8 cellular contexts compared by ENCODE assay signal in genomic region chr17:61837175-61838051, GRCh38. TPM values are rescaled to one million over a fixed set of nuclear protein-coding genes. Genes with fewer than 3 reads are reported as not detected.
DNase-seq lines count a peak whose midpoint lies in the region; ATAC-seq and TF ChIP-seq lines count a peak whose summit lies in the region.

No MANE protein-coding gene starts in this region.

- no peak overlapping the region for H3K4me3 Mint-ChIP-seq in activated CD4-positive, alpha-beta T cell treated with anti-CD3 and anti-CD28 coated beads for 36 hours

- no peak for ATAC-seq in activated CD4-positive, alpha-beta T cell treated with anti-CD3 and anti-CD28 coated beads for 36 hours
- no peak for ATAC-seq in HG02610 (IDR thresholded peaks at IDR 0.05; ENCODE audit: unreplicated experiment)

- TF ChIP-seq CTCF in AG09309 (IDR thresholded peaks at IDR 0.05; ENCODE audit: control insufficient read depth, insufficient read depth, low read depth, low read length, missing control alignments), result peak; percentile 81
- peak; percentile 74 for TF ChIP-seq CTCF in GM13977 (IDR thresholded peaks at IDR 0.05; ENCODE audit: extremely low read depth, insufficient read depth, missing control alignments)

- POLR2A ChIA-PET in activated CD4-positive, alpha-beta T cell treated with anti-CD3 and anti-CD28 coated beads for 36 hours (lab: Charles Lee), result no interaction called here

- no peaks in the 10 kb centered on the region for H3K36me3 ChIP-seq in effector memory CD4-positive, alpha-beta T cell (ENCODE audit: control insufficient read depth, insufficient read depth, low read length)

- no peaks in the 10 kb centered on the region for H3K4me1 ChIP-seq in effector memory CD4-positive, alpha-beta T cell (ENCODE audit: control insufficient read depth, insufficient read depth, low read length, poor library complexity, severe bottlenecking)

- no peaks in the 10 kb centered on the region for H3K9me3 Mint-ChIP-seq in activated CD4-positive, alpha-beta T cell treated with anti-CD3 and anti-CD28 coated beads for 36 hours (ENCODE audit: low read depth)

- CTCF ChIA-PET in activated CD4-positive, alpha-beta T cell treated with anti-CD3 and anti-CD28 coated beads for 36 hours (lab: Charles Lee), result interaction anchor here (0.8 to 1.9 kb wide), 11 partner anchors 23 to 314 kb away, joined by 3 to 10 read pairs (median 4); no protein-coding TSS in a partner anchor

- H3K27ac ChIP-seq in effector memory CD4-positive, alpha-beta T cell (ENCODE audit: insufficient read depth, low read length, poor library complexity, severe bottlenecking), result no peak overlapping the region

- no peak overlapping the region for H3K4me3 ChIP-seq in AG09309 (ENCODE audit: control insufficient read depth, low read depth, low read length)
- no peak overlapping the region for H3K4me3 ChIP-seq in effector memory CD4-positive, alpha-beta T cell (ENCODE audit: insufficient read depth, low read depth, low read length, poor library complexity, severe bottlenecking)

- no peaks in the 10 kb centered on the region for H3K27me3 Mint-ChIP-seq in activated CD4-positive, alpha-beta T cell treated with anti-CD3 and anti-CD28 coated beads for 36 hours

- H3K27me3 ChIP-seq in effector memory CD4-positive, alpha-beta T cell (replicated peaks; ENCODE audit: control insufficient read depth, insufficient read depth, low read length, poor library complexity, severe bottlenecking), result no peaks in the 10 kb centered on the region

- H3K9me3 ChIP-seq in effector memory CD4-positive, alpha-beta T cell (ENCODE audit: control insufficient read depth, low read length), result no peaks in the 10 kb centered on the region

- in situ Hi-C loops in GM13977 (cut with MboI; ENCODE audit: low pct_unique_long_range_greater_than_20kb, low sequenced_read_pairs, unreplicated experiment), result loop anchor here (5.0 to 25.0 kb wide), 2 partner anchors 195 to 425 kb away; no protein-coding TSS in a partner anchor

- H3K36me3 Mint-ChIP-seq in activated CD4-positive, alpha-beta T cell treated with anti-CD3 and anti-CD28 coated beads for 36 hours (ENCODE audit: low read depth), result peaks cover 2% of the 10 kb centered on the region

- DNase-seq in AG09309 (ENCODE audit: low read depth) (peak; percentile 33), GM13977 (ENCODE audit: low spot score) (peak; percentile 33), NCI-H2171 treated with DMSO at 0.1 percent for 48 hours (lab: John Stamatoyannopoulos, UW) (peak; percentile 51), midbrain (lab: John Stamatoyannopoulos, UW) (peak; percentile 2)
- peak; percentile 72 for DNase-seq in activated CD4-positive, alpha-beta T cell treated with anti-CD3 and anti-CD28 coated beads for 36 hours
- peak; percentile 9 to 31 (median 20) for DNase-seq in effector memory CD4-positive, alpha-beta T cell
- DNase-seq in stimulated activated naive CD4-positive, alpha-beta T cell treated with Interleukin-2 at 50 U/mL for 16 hours (lab: John Stamatoyannopoulos, UW), result peak; percentile 30

- no peak overlapping the region for H3K27ac Mint-ChIP-seq in activated CD4-positive, alpha-beta T cell treated with anti-CD3 and anti-CD28 coated beads for 36 hours

- no peaks in the 10 kb centered on the region for H3K4me1 Mint-ChIP-seq in activated CD4-positive, alpha-beta T cell treated with anti-CD3 and anti-CD28 coated beads for 36 hours

- intact Hi-C loops in activated CD4-positive, alpha-beta T cell treated with anti-CD3 and anti-CD28 coated beads for 36 hours (cut with DNase I, micrococcal nuclease), result loop anchor here (1.0 to 2.0 kb wide), 4 partner anchors 201 to 425 kb away; no protein-coding TSS in a partner anchor

RNA-seq across cellular contexts. Expression of gene BRIP1, which starts 25.9 kb away (rescaled TPM):
- 10 to 100 TPM; 15.4 to 16.2 TPM for total RNA-seq in activated CD4-positive, alpha-beta T cell treated with anti-CD3 and anti-CD28 coated beads for 36 hours

Comparison
In these comparisons a context has a peak if more than half of its experiments do, and no peak if none do; other contexts are left out.
1. DNase-seq: peak in every context shown above with its lines; median percentile 72 in activated CD4-positive, alpha-beta T cell treated with anti-CD3 and anti-CD28 coated beads for 36 hours; 51 in NCI-H2171 treated with DMSO at 0.1 percent for 48 hours; 33 in AG09309; 33 in GM13977; 30 in stimulated activated naive CD4-positive, alpha-beta T cell treated with Interleukin-2 at 50 U/mL for 16 hours; 20 in effector memory CD4-positive, alpha-beta T cell; 2 in midbrain.